In the genomic region with DNA sequence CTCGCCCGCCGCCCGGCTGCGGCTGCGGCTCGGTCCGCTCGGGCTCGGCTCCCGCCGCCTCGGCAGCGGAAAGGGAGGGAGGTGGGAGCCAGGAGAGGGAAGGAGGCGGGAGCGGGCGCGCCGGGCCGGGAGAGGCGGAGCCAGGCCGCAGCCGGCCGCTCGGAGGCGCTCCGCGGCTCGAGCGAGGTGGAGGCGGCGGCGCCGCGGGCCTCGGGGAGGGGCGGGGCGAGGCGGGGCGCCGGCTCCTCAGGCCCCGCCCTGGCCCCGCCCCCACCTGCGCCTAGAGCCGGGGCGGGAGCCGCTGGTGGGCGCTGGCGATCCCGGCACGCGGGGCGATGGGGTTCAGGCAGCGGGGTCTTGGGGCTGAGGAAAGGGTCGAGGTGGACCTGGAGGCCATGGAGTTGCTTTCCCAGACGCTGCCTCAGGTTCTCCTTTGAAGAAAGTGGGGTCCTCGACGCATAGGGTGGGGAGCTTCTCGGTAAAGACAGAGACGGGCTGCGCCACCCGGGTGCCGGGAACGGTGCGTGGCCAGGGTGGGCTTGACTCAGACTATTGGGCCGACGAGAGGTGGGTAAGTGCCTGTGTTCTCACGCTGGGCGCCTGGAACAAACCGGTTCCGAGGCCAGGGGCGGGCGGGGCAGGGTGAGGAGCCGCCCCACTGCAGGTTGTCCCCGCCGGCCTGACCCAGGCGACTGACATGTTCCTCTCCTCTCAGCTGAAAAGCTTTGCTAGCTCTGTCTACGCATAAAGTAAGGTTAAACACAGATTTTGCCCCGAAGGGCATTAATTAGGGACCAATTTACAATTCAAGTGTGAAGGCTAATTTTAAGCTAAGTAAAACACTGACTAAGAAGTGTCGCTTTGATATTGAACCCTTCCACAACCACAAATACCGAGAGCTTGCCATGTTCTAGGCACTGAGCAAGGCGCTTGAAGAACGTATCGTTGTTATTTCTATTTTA, we compare ENCODE assay signal across 8 cellular contexts. TPM values are rescaled to one million over a fixed set of nuclear protein-coding genes. Genes with fewer than 3 reads are reported as not detected.
A peak's percentile ranks its signal among the peaks of the same experiment; 100 is the strongest.
DNase-seq lines count a peak whose midpoint lies in the region; ATAC-seq and TF ChIP-seq lines count a peak whose summit lies in the region.

A gene (minus strand): TSS at position 75 of the 962 bp plus-strand sequence. CDS start 218 bp downstream, outside the sequence.

- H3K36me3 ChIP-seq in BE2C, result no peaks in the 10 kb centered on the region

- TF ChIP-seq CTCF in BE2C (IDR thresholded peaks at IDR 0.05; ENCODE audit: low read depth, low read length), result peak; percentile 23; the same call in 1 of the 2 replicates

- ATAC-seq in GM19043 (IDR thresholded peaks at IDR 0.05; ENCODE audit: low read depth, unreplicated experiment), result peak; percentile 76
- ATAC-seq in HG03354 (IDR thresholded peaks at IDR 0.05; ENCODE audit: poor library complexity, severe bottlenecking, unreplicated experiment), result peak; percentile 90

- H3K4me1 ChIP-seq in BE2C, result no peaks in the 10 kb centered on the region

- H3K9me3 ChIP-seq in BE2C, result no peaks in the 10 kb centered on the region

- H3K27me3 ChIP-seq in BE2C, result no peaks in the 10 kb centered on the region

- peak; percentile 92 for DNase-seq in BE2C
- peak; percentile 5 for DNase-seq in NCI-H82 treated with DMSO at 0.1 percent for 48 hours (lab: John Stamatoyannopoulos, UW; ENCODE audit: unreplicated experiment)
- DNase-seq in activated CD8-positive, alpha-beta memory T cell treated with anti-CD3 and anti-CD28 coated beads for 24 hours, result peak; percentile 89
- peak; percentile 70 for DNase-seq in effector CD8-positive, alpha-beta T cell (lab: John Stamatoyannopoulos, UW)
- DNase-seq in medulla oblongata (ENCODE audit: extremely low spot score), result peak; percentile 92
- DNase-seq in stimulated activated CD4-positive, alpha-beta T cell treated with anti-CD3 and anti-CD28 coated beads, TNF-alpha, amount 100 ng/mL, for 24 hours (ENCODE audit: low read depth in 3 of 3), result peak; percentile 47 to 74 (median 55)

- peak within 1 kb of the TSS; percentile 74 for H3K4me3 ChIP-seq in BE2C (ENCODE audit: low read depth, low read length)

RNA-seq across cellular contexts. Expression of the gene that starts here (rescaled TPM):
- 10.0 TPM for polyA plus RNA-seq in BE2C (2012; ENCODE audit: insufficient read depth, insufficient read length, low read depth)

Comparison
In these comparisons a context has a peak if more than half of its experiments do, and no peak if none do; other contexts are left out.
1. Peak in every context shown above with its lines: DNase-seq, ATAC-seq and H3K4me3 ChIP-seq.
2. DNase-seq: peak in every context shown above with its lines; median percentile 92 in BE2C; 92 in medulla oblongata; 89 in activated CD8-positive, alpha-beta memory T cell treated with anti-CD3 and anti-CD28 coated beads for 24 hours; 70 in effector CD8-positive, alpha-beta T cell; 55 in stimulated activated CD4-positive, alpha-beta T cell treated with anti-CD3 and anti-CD28 coated beads, TNF-alpha, amount 100 ng/mL, for 24 hours; 5 in NCI-H82 treated with DMSO at 0.1 percent for 48 hours.